5 cellular contexts compared by ENCODE assay signal in the genomic region with DNA sequence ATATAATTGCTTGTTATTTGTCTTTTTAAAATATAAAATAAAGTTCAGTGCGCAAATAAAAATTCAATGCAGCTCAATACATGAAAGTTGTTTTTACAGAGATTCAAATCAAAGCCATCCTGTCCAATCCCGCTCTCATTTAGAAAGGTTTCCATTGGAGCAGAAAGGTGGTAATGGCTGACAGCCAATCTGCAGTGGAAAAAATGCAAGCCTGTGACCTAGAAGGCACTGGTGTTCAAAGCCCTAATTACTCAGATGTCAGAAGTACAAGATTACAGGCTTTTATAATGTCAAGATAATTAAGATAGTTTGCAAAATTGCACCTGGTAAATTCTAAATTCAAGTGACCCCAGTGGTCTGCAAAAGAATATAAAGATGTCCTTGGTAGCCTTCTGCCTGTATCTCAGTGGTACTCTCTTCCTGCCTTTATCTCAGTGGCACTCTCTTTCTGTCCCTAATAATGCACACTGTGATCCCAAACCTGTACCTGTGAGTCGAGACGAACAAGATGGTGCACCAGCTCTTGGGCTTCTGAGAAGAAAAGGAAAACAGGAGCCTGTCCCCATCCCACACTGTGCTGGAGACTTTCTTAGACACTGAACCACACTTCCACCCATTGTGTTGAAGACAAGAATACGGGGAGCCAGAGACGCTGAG.
DNase-seq lines count a peak whose midpoint lies in the region; ATAC-seq, FAIRE-seq and TF ChIP-seq lines count a peak whose summit lies in the region.
"Not testable (repeated sequence)": the region's sequence is repeated elsewhere in the genome, so short reads cannot be mapped to it uniquely, and the experiment has no call there.

No MANE protein-coding gene starts in this region.

- H3K27me3 ChIP-seq in bronchial epithelial cell (ENCODE audit: control insufficient read depth, insufficient read depth, low read length); heart left ventricle; aorta (ENCODE audit: control insufficient read depth in 1 of 2, insufficient read depth in 2 of 2, low read length in 1 of 2): not testable (repeated sequence)

- TF ChIP-seq CTCF in bronchial epithelial cell (IDR thresholded peaks at IDR 0.05; ENCODE audit: insufficient read depth, low read length, severe bottlenecking); heart left ventricle (IDR thresholded peaks at IDR 0.05); kidney (IDR thresholded peaks at IDR 0.05; ENCODE audit: borderline replicate concordance, extremely low read depth, insufficient read depth): not testable (repeated sequence)

- H3K9me3 ChIP-seq in heart left ventricle; kidney (ENCODE audit: control insufficient read depth in 1 of 2, low read length in 2 of 2); aorta (ENCODE audit: control insufficient read depth, low read length): not testable (repeated sequence)

- H3K36me3 ChIP-seq in bronchial epithelial cell (ENCODE audit: control insufficient read depth, insufficient read depth, low read length); heart left ventricle; kidney (ENCODE audit: control insufficient read depth in 1 of 2, insufficient read depth in 2 of 2, low read length in 2 of 2); aorta (ENCODE audit: control insufficient read depth in 1 of 2, insufficient read depth in 2 of 2, low read length in 1 of 2): not testable (repeated sequence)

- H3K4me3 ChIP-seq in bronchial epithelial cell (ENCODE audit: low read depth, low read length); heart left ventricle; kidney (ENCODE audit: low read length in 2 of 2); aorta (ENCODE audit: low read length in 2 of 2): not testable (repeated sequence)

- H3K4me1 ChIP-seq in heart left ventricle; kidney (ENCODE audit: control insufficient read depth in 1 of 2, insufficient read depth in 1 of 2, low read depth in 1 of 2, low read length in 2 of 2); aorta (ENCODE audit: control insufficient read depth in 1 of 2, insufficient read depth in 2 of 2, low read length in 2 of 2): not testable (repeated sequence)

- H3K27ac ChIP-seq in heart left ventricle; kidney (ENCODE audit: low read depth in 2 of 2, low read length in 2 of 2); aorta (ENCODE audit: low read depth in 1 of 2, low read length in 2 of 2): not testable (repeated sequence)

- not testable (repeated sequence) for DNase-seq in bronchial epithelial cell (ENCODE audit: low read depth); heart left ventricle; left ventricle myocardium superior; kidney; aorta

- intact Hi-C loops in heart left ventricle (cut with DNase I); left ventricle myocardium superior (cut with micrococcal nuclease); kidney (cut with DNase I); aorta (cut with DNase I): not testable (repeated sequence)

- H3K9ac ChIP-seq in kidney (ENCODE audit: low read length in 2 of 2), result not testable (repeated sequence)

- ATAC-seq in heart left ventricle, result peak in 3 of 4 donors; percentile 42 to 86 (median 60)
- peak; percentile 78 for ATAC-seq in left ventricle myocardium superior
- ATAC-seq in aorta (ENCODE audit: low FRiP score), result peak; percentile 21

- WGBS in heart left ventricle, 4 donors, result 67 to 77% (median 69%) methylated on average over 2 to 4 of the region's 6 CpGs
- WGBS in aorta, 2 donors, result 84 to 92% methylated on average over 4 of the region's 6 CpGs

- TF ChIP-seq POLR2A in heart left ventricle (IDR thresholded peaks at IDR 0.05), result not testable (repeated sequence)

- FAIRE-seq in bronchial epithelial cell (lab: Jason Lieb, UNC) (peak; percentile 28), kidney (lab: Jason Lieb, UNC) (peak; percentile 38)

Comparison
In these comparisons a context has a peak if more than half of its experiments do, and no peak if none do; other contexts are left out.
1. ATAC-seq: peak in every context shown above with its lines; median percentile 78 in left ventricle myocardium superior; 60 in heart left ventricle; 21 in aorta.